Comparison of ENCODE assay signal across 9 cellular contexts in genomic region chr2:85797959-85798358, GRCh38. TPM values are rescaled to one million over a fixed set of nuclear protein-coding genes. Genes with fewer than 3 reads are reported as not detected.
DNase-seq lines count a peak whose midpoint lies in the region; ATAC-seq and TF ChIP-seq lines count a peak whose summit lies in the region.
"Had no signal": no experiment of that assay in that cellular context is flagged by ENCODE, and none has a peak within 500 bp of the region (broad histone marks: within the 10 kb centered on the region; RNA-seq: fewer than 3 reads in every experiment).

No MANE protein-coding gene starts in this region.

- CTCF ChIA-PET in T-cell (lab: Charles Lee), result no interaction called here

- H3K9me3 Mint-ChIP-seq in T-cell (peaks cover 0 to 9% (median 0%) of the 10 kb centered on the region in 3 donors), immature natural killer cell (no peaks in the 10 kb centered on the region)

- no peak overlapping the region for H3K4me3 ChIP-seq in fibroblast of pulmonary artery (replicated peaks; ENCODE audit: low read depth, low read length)

- TF ChIP-seq CTCF in fibroblast of pulmonary artery (IDR thresholded peaks at IDR 0.05; ENCODE audit: low read length, missing control alignments), result peak; percentile 72

- H3K27me3 Mint-ChIP-seq in T-cell (peaks cover 11 to 23% of the 10 kb centered on the region in 2 donors), immature natural killer cell (ENCODE audit: low read depth in 3 of 3) (peaks cover 0 to 3% (median 2%) of the 10 kb centered on the region in 3 donors)

- H3K4me3 Mint-ChIP-seq in T-cell (no peak overlapping the region), immature natural killer cell (no peak overlapping the region)

- H3K36me3 Mint-ChIP-seq in T-cell (no peaks in the 10 kb centered on the region), immature natural killer cell (no peaks in the 10 kb centered on the region)

- ATAC-seq in T-cell (replicated peaks in 1 of 4), result no peak
- no peak for ATAC-seq in HG03175 (IDR thresholded peaks at IDR 0.05; ENCODE audit: unreplicated experiment)

- DNase-seq in GM03348 (ENCODE audit: low spot score) (peak; percentile 50), OCI-M2 (lab: John Stamatoyannopoulos, UW; ENCODE audit: unreplicated experiment) (peak; percentile 10), fibroblast of pulmonary artery (ENCODE audit: low read depth) (peak; percentile 72), pons (ENCODE audit: low spot score) (peak; percentile 73), T-cell (no peak), hepatic stellate cell (ENCODE audit: low spot score) (no peak), immature natural killer cell (no peak)
- DNase-seq: erythroblast had no signal

- no peak overlapping the region for H3K27ac Mint-ChIP-seq in T-cell
- H3K27ac Mint-ChIP-seq in immature natural killer cell, result no peak overlapping the region

- H3K4me1 Mint-ChIP-seq in T-cell (no peaks in the 10 kb centered on the region), immature natural killer cell (no peaks in the 10 kb centered on the region)

- POLR2A ChIA-PET in T-cell (lab: Charles Lee), result no interaction called here

RNA-seq across cellular contexts. Expression of gene ATOH8, which starts 44.2 kb away (rescaled TPM):
- total RNA-seq in T-cell, result under 1 TPM in 1 of 5 donors, not detected in 4; 0.20 TPM
- not detected for polyA plus RNA-seq in immature natural killer cell

Comparison
In these comparisons a context has a peak if more than half of its experiments do, and no peak if none do; other contexts are left out.
1. DNase-seq: peak in GM03348 (single experiment), OCI-M2 (single experiment), fibroblast of pulmonary artery (single experiment) and pons (single experiment); none in T-cell (0 of 34), hepatic stellate cell (single experiment) and immature natural killer cell (0 of 3).